1 cellular context compared by ENCODE assay signal in the genomic region with DNA sequence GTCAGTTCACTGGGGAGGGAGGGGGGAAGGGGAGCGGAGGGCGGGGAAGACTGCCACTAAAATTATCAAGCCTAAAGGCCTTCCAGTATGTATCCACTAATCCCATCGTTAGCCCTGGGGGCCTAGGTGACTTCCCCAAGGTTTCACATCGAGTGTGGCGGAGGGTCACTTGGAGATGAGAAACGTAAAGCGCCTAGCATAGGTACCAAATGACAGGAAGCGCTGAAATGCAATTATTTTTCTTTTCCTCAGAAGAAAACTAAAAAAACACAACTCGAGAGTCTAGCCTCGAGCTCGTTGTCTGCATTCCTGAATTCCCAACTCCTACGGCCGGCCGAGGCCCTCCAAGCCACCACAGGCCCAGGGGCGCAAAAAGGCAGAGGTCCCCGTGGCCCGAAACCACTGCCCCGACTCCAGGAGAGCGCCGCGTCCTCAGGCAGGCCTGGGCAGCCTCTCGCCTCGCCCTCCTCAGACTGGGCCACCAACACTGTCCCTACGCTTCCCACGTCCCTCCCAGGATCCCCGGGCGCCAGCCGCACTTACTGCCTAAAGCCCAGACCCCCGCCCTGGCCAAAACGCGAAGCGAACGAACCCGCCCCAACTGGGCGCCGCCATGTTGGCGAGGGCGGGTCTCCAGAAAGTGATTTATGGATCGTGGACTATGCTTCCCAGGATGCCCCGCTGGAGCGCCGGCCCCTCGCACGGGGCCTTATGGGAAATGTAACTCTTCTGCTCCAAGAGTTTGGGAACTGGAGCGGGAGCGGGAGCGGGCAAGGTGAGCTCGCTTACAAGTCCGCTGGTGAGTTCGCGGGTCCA.
TF ChIP-seq lines count a peak whose summit lies in the region.

A gene with protein sequence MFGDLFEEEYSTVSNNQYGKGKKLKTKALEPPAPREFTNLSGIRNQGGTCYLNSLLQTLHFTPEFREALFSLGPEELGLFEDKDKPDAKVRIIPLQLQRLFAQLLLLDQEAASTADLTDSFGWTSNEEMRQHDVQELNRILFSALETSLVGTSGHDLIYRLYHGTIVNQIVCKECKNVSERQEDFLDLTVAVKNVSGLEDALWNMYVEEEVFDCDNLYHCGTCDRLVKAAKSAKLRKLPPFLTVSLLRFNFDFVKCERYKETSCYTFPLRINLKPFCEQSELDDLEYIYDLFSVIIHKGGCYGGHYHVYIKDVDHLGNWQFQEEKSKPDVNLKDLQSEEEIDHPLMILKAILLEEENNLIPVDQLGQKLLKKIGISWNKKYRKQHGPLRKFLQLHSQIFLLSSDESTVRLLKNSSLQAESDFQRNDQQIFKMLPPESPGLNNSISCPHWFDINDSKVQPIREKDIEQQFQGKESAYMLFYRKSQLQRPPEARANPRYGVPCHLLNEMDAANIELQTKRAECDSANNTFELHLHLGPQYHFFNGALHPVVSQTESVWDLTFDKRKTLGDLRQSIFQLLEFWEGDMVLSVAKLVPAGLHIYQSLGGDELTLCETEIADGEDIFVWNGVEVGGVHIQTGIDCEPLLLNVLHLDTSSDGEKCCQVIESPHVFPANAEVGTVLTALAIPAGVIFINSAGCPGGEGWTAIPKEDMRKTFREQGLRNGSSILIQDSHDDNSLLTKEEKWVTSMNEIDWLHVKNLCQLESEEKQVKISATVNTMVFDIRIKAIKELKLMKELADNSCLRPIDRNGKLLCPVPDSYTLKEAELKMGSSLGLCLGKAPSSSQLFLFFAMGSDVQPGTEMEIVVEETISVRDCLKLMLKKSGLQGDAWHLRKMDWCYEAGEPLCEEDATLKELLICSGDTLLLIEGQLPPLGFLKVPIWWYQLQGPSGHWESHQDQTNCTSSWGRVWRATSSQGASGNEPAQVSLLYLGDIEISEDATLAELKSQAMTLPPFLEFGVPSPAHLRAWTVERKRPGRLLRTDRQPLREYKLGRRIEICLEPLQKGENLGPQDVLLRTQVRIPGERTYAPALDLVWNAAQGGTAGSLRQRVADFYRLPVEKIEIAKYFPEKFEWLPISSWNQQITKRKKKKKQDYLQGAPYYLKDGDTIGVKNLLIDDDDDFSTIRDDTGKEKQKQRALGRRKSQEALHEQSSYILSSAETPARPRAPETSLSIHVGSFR (minus strand): TSS at position 642 of the 816 bp plus-strand sequence. CDS start 1,228 bp downstream, outside the sequence.

TF ChIP-seq in K562, 482 proteins besides CTCF, POLR2A, EP300 and RAD21 (continued from another document and continues in another):
- TF ChIP-seq, protein P1, sequence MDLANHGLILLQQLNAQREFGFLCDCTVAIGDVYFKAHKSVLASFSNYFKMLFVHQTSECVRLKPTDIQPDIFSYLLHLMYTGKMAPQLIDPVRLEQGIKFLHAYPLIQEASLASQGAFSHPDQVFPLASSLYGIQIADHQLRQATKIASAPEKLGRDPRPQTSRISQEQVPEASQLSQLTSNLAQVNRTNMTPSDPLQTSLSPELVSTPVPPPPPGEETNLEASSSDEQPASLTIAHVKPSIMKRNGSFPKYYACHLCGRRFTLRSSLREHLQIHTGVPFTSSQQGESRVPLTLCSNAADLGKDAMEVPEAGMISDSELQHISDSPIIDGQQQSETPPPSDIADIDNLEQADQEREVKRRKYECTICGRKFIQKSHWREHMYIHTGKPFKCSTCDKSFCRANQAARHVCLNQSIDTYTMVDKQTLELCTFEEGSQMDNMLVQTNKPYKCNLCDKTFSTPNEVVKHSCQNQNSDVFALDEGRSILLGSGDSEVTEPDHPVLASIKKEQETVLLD (IDR thresholded peaks at IDR 0.05) = no peak
- TF ChIP-seq CGGBP1 (CRISPR knock-in tag; IDR thresholded peaks at IDR 0.05) (no peak), LEF1 (IDR thresholded peaks at IDR 0.05) (no peak), TRIM25 (IDR thresholded peaks at IDR 0.05; ENCODE audit: borderline replicate concordance) (no peak), EP400 (IDR thresholded peaks at IDR 0.05) (peak; percentile 65), ZNF253 (CRISPR knock-in tag; conservative IDR thresholded peaks at IDR 0.05) (no peak), HMG20A (CRISPR knock-in tag; conservative IDR thresholded peaks at IDR 0.05) (no peak), ZNF146 (CRISPR knock-in tag; IDR thresholded peaks at IDR 0.05; ENCODE audit: unreplicated experiment) (no peak), USF2 (CRISPR knock-in tag; IDR thresholded peaks at IDR 0.05) (no peak), ZNF24 (IDR thresholded peaks at IDR 0.05) (no peak), NCOA6 (IDR thresholded peaks at IDR 0.05) (no peak), NCOA2 (IDR thresholded peaks at IDR 0.05; ENCODE audit: partially characterized antibody in 2 of 2) (no peak), ZNF311 (CRISPR knock-in tag; IDR thresholded peaks at IDR 0.05) (no peak), ZNF133 (CRISPR knock-in tag; IDR thresholded peaks at IDR 0.05) (no peak), ZFP1 (CRISPR knock-in tag; IDR thresholded peaks at IDR 0.05) (no peak), NR2C1 (IDR thresholded peaks at IDR 0.05) (no peak), NR2C1 (tag; IDR thresholded peaks at IDR 0.05) (0 out of 2 replicates have a peak, but pooled peaks have one; percentile 25), BCL6 (CRISPR knock-in tag; IDR thresholded peaks at IDR 0.05) (no peak), RHOXF2B (CRISPR knock-in tag; conservative IDR thresholded peaks at IDR 0.05) (no peak), NR2F6 (CRISPR knock-in tag; IDR thresholded peaks at IDR 0.05) (no peak), KAT2B (IDR thresholded peaks at IDR 0.05; ENCODE audit: low read depth, low read length) (no peak), SMAD2 (IDR thresholded peaks at IDR 0.05; ENCODE audit: low read depth, low read length) (no peak), GATAD2A (IDR thresholded peaks at IDR 0.05) (no peak), VEZF1 (CRISPR knock-in tag; IDR thresholded peaks at IDR 0.05) (peak; percentile 70), REST (CRISPR knock-in tag; IDR thresholded peaks at IDR 0.05; ENCODE audit: low read depth) (no peak), ZNF347 (CRISPR knock-in tag; IDR thresholded peaks at IDR 0.05; ENCODE audit: low read depth) (no peak), TAF9B (IDR thresholded peaks at IDR 0.05; ENCODE audit: partially characterized antibody) (peak; percentile 80), THAP7 (CRISPR knock-in tag; IDR thresholded peaks at IDR 0.05) (no peak), ETV6 (IDR thresholded peaks at IDR 0.05; ENCODE audit: borderline replicate concordance in 1 of 2, low read depth in 2 of 2, low read length in 1 of 2) (no peak), ETV6 (CRISPR knock-in tag; IDR thresholded peaks at IDR 0.05; ENCODE audit: borderline replicate concordance) (no peak), SPI1 (IDR thresholded peaks at IDR 0.05; ENCODE audit: borderline replicate concordance, low read depth, low read length) (no peak), IRF2 (CRISPR knock-in tag; IDR thresholded peaks at IDR 0.05) (no peak)
- TF ChIP-seq, protein P2, sequence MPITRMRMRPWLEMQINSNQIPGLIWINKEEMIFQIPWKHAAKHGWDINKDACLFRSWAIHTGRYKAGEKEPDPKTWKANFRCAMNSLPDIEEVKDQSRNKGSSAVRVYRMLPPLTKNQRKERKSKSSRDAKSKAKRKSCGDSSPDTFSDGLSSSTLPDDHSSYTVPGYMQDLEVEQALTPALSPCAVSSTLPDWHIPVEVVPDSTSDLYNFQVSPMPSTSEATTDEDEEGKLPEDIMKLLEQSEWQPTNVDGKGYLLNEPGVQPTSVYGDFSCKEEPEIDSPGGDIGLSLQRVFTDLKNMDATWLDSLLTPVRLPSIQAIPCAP (CRISPR knock-in tag; IDR thresholded peaks at IDR 0.05; ENCODE audit: borderline replicate concordance) = no peak
- TF ChIP-seq, protein P3, sequence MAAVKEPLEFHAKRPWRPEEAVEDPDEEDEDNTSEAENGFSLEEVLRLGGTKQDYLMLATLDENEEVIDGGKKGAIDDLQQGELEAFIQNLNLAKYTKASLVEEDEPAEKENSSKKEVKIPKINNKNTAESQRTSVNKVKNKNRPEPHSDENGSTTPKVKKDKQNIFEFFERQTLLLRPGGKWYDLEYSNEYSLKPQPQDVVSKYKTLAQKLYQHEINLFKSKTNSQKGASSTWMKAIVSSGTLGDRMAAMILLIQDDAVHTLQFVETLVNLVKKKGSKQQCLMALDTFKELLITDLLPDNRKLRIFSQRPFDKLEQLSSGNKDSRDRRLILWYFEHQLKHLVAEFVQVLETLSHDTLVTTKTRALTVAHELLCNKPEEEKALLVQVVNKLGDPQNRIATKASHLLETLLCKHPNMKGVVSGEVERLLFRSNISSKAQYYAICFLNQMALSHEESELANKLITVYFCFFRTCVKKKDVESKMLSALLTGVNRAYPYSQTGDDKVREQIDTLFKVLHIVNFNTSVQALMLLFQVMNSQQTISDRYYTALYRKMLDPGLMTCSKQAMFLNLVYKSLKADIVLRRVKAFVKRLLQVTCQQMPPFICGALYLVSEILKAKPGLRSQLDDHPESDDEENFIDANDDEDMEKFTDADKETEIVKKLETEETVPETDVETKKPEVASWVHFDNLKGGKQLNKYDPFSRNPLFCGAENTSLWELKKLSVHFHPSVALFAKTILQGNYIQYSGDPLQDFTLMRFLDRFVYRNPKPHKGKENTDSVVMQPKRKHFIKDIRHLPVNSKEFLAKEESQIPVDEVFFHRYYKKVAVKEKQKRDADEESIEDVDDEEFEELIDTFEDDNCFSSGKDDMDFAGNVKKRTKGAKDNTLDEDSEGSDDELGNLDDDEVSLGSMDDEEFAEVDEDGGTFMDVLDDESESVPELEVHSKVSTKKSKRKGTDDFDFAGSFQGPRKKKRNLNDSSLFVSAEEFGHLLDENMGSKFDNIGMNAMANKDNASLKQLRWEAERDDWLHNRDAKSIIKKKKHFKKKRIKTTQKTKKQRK (IDR thresholded peaks at IDR 0.05; ENCODE audit: borderline replicate concordance, low read depth, low read length) = no peak
- TF ChIP-seq, protein P4, sequence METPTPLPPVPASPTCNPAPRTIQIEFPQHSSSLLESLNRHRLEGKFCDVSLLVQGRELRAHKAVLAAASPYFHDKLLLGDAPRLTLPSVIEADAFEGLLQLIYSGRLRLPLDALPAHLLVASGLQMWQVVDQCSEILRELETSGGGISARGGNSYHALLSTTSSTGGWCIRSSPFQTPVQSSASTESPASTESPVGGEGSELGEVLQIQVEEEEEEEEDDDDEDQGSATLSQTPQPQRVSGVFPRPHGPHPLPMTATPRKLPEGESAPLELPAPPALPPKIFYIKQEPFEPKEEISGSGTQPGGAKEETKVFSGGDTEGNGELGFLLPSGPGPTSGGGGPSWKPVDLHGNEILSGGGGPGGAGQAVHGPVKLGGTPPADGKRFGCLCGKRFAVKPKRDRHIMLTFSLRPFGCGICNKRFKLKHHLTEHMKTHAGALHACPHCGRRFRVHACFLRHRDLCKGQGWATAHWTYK (CRISPR knock-in tag; IDR thresholded peaks at IDR 0.05) = no peak
